Comparison of ENCODE assay signal across 11 cellular contexts in the genomic region with DNA sequence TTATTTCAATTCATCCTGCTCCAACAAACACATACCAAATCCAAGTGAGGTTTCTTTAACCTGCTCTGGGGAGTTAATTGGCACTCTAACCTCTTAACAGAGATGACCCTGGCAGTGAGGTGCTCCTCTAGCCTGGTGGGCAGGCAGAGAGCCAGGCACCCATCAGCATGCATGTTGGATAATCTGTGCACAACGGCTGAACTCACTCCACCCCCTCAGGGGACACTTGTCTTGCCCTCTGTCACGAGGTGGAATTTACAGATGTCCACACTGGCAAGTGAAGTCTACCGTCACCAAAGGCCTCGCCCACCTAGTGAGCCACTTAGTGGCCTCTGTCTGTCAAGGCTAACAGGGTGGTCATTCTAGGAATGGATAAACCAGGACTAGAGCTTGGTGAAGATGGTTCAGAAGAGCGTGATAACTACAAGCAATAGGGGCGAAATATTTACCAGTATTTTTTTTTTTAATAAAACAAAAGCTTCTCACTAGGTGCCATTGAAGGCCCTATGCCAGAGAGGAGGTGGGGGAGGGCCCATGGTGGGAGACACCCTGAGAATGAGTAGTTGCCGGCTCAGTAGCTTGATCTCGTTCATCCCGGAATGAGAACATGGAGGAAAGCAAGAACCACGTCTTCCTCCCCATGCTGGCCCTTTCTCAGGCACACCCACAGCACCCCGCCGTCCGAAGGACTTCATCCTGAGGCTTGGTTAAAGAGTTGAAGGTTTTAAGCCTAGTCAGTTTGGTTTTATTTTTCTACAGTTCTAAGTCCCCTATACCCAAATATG. TPM values are rescaled to one million over a fixed set of nuclear protein-coding genes. Genes with fewer than 3 reads are reported as not detected.
DNase-seq lines count a peak whose midpoint lies in the region; ATAC-seq and TF ChIP-seq lines count a peak whose summit lies in the region.
"Had no signal": no experiment of that assay in that cellular context is flagged by ENCODE, and none has a peak within 500 bp of the region (broad histone marks: within the 10 kb centered on the region; RNA-seq: fewer than 3 reads in every experiment).

No MANE protein-coding gene starts in this region.

- H3K4me3 ChIP-seq in smooth muscle cell: no peak overlapping the region
- H3K4me3 ChIP-seq: lung had no signal

- no peaks in the 10 kb centered on the region for H3K27me3 ChIP-seq in smooth muscle cell (ENCODE audit: low read depth)

- H3K4me2 ChIP-seq in smooth muscle cell: no peak overlapping the region

- H3K9ac ChIP-seq in smooth muscle cell (ENCODE audit: low read depth): no peak overlapping the region

- 95% methylated on average over 13 of the region's 13 CpGs for WGBS in smooth muscle cell (ENCODE audit: low lambda C conversion rate)

- no peaks in the 10 kb centered on the region for H3K9me3 Mint-ChIP-seq in activated CD4-positive, alpha-beta T cell treated with anti-CD3 and anti-CD28 coated beads for 36 hours (ENCODE audit: low read depth)
- H3K9me3 Mint-ChIP-seq in HFFc6: no peaks in the 10 kb centered on the region
- no peaks in the 10 kb centered on the region for H3K9me3 Mint-ChIP-seq in activated naive CD8-positive, alpha-beta T cell treated with anti-CD3 and anti-CD28 coated beads, Interleukin-2, amount 50 U/mL, for 24 hours
- H3K9me3 Mint-ChIP-seq in osteocyte (ENCODE audit: unreplicated experiment): no peaks in the 10 kb centered on the region

- peak; percentile 18 for DNase-seq in activated CD4-positive, alpha-beta T cell treated with anti-CD3 and anti-CD28 coated beads for 36 hours
- no peak for DNase-seq in activated CD4-positive, alpha-beta T cell treated with anti-CD3 and anti-CD28 coated beads for 1 hour
- DNase-seq in HFFc6 (no peak), osteocyte (ENCODE audit: extremely low spot score, unreplicated experiment) (no peak), amniotic stem cell (lab: John Stamatoyannopoulos, UW) (no peak), smooth muscle cell (lab: John Stamatoyannopoulos, UW; ENCODE audit: unreplicated experiment) (no peak)
- no peak for DNase-seq in activated naive CD8-positive, alpha-beta T cell treated with anti-CD3 and anti-CD28 coated beads, Interleukin-2, amount 50 U/mL, for 24 hours
- DNase-seq: Calu3, KG1 had no signal

- peaks cover 96% of the 10 kb centered on the region for H3K4me1 Mint-ChIP-seq in activated CD4-positive, alpha-beta T cell treated with anti-CD3 and anti-CD28 coated beads for 36 hours
- H3K4me1 Mint-ChIP-seq in HFFc6 (ENCODE audit: low read depth) (peaks cover 24% of the 10 kb centered on the region), osteocyte (ENCODE audit: unreplicated experiment) (peaks cover 18% of the 10 kb centered on the region)
- H3K4me1 Mint-ChIP-seq in activated naive CD8-positive, alpha-beta T cell treated with anti-CD3 and anti-CD28 coated beads, Interleukin-2, amount 50 U/mL, for 24 hours: peaks cover 90% of the 10 kb centered on the region

- no peaks in the 10 kb centered on the region for H3K79me2 ChIP-seq in smooth muscle cell (ENCODE audit: low read depth)

- H2AFZ ChIP-seq in smooth muscle cell (ENCODE audit: low read depth): no peak overlapping the region

- H3K27ac ChIP-seq in smooth muscle cell (ENCODE audit: low read depth): no peak overlapping the region

- ATAC-seq in activated CD4-positive, alpha-beta T cell treated with anti-CD3 and anti-CD28 coated beads for 36 hours: no peak
- ATAC-seq in activated naive CD8-positive, alpha-beta T cell treated with anti-CD3 and anti-CD28 coated beads, Interleukin-2, amount 50 U/mL, for 24 hours: no peak
- no peak for ATAC-seq in HG03571 (IDR thresholded peaks at IDR 0.05; ENCODE audit: unreplicated experiment)

- H3K36me3 ChIP-seq in smooth muscle cell (ENCODE audit: low read depth): no peaks in the 10 kb centered on the region

- intact Hi-C loops in activated CD4-positive, alpha-beta T cell treated with anti-CD3 and anti-CD28 coated beads for 36 hours (cut with DNase I, micrococcal nuclease): no loop called here

- POLR2A ChIA-PET in activated CD4-positive, alpha-beta T cell treated with anti-CD3 and anti-CD28 coated beads for 36 hours (lab: Charles Lee): no interaction called here

- H3K27me3 Mint-ChIP-seq in activated CD4-positive, alpha-beta T cell treated with anti-CD3 and anti-CD28 coated beads for 36 hours: no peaks in the 10 kb centered on the region
- peaks cover 11% of the 10 kb centered on the region for H3K27me3 Mint-ChIP-seq in HFFc6 (ENCODE audit: insufficient read depth)
- H3K27me3 Mint-ChIP-seq in activated naive CD8-positive, alpha-beta T cell treated with anti-CD3 and anti-CD28 coated beads, Interleukin-2, amount 50 U/mL, for 24 hours: no peaks in the 10 kb centered on the region
- H3K27me3 Mint-ChIP-seq in osteocyte (ENCODE audit: unreplicated experiment): no peaks in the 10 kb centered on the region

- H3K4me1 ChIP-seq in smooth muscle cell (ENCODE audit: low read depth): no peaks in the 10 kb centered on the region

- H3K4me3 Mint-ChIP-seq in activated CD4-positive, alpha-beta T cell treated with anti-CD3 and anti-CD28 coated beads for 36 hours: no peak overlapping the region
- no peak overlapping the region; the same call in 1 of the 2 replicates for H3K4me3 Mint-ChIP-seq in HFFc6
- no peak overlapping the region for H3K4me3 Mint-ChIP-seq in activated naive CD8-positive, alpha-beta T cell treated with anti-CD3 and anti-CD28 coated beads, Interleukin-2, amount 50 U/mL, for 24 hours
- no peak overlapping the region for H3K4me3 Mint-ChIP-seq in osteocyte (ENCODE audit: unreplicated experiment)

- TF ChIP-seq CTCF in HFFc6 (IDR thresholded peaks at IDR 0.05) (no peak), osteocyte (IDR thresholded peaks at IDR 0.05) (no peak), smooth muscle cell (IDR thresholded peaks at IDR 0.05; ENCODE audit: borderline replicate concordance, insufficient read depth, poor library complexity, severe bottlenecking) (no peak)

- CTCF ChIA-PET in activated CD4-positive, alpha-beta T cell treated with anti-CD3 and anti-CD28 coated beads for 36 hours (lab: Charles Lee): interaction anchor here (0.9 kb wide), 1 partner anchor 11 kb away, joined by 3 read pairs; no protein-coding TSS in a partner anchor

- H3K36me3 Mint-ChIP-seq in activated CD4-positive, alpha-beta T cell treated with anti-CD3 and anti-CD28 coated beads for 36 hours (ENCODE audit: low read depth): peaks cover 61% of the 10 kb centered on the region
- H3K36me3 Mint-ChIP-seq in HFFc6 (ENCODE audit: low read depth): peaks cover 53% of the 10 kb centered on the region
- H3K36me3 Mint-ChIP-seq in activated naive CD8-positive, alpha-beta T cell treated with anti-CD3 and anti-CD28 coated beads, Interleukin-2, amount 50 U/mL, for 24 hours (ENCODE audit: low read depth): peaks cover 45% of the 10 kb centered on the region
- H3K36me3 Mint-ChIP-seq in osteocyte (ENCODE audit: unreplicated experiment): peaks cover 57% of the 10 kb centered on the region

- no peaks in the 10 kb centered on the region for H3F3A ChIP-seq in smooth muscle cell (ENCODE audit: low read depth)

- H4K20me1 ChIP-seq in smooth muscle cell (ENCODE audit: low read depth): no peaks in the 10 kb centered on the region

- no peaks in the 10 kb centered on the region for H3K9me3 ChIP-seq in smooth muscle cell (replicated peaks; ENCODE audit: low read depth)

- peak overlapping the region; percentile 97 for H3K27ac Mint-ChIP-seq in activated CD4-positive, alpha-beta T cell treated with anti-CD3 and anti-CD28 coated beads for 36 hours
- peak overlapping the region; percentile 21; the same call in 1 of the 2 replicates for H3K27ac Mint-ChIP-seq in HFFc6
- H3K27ac Mint-ChIP-seq in activated naive CD8-positive, alpha-beta T cell treated with anti-CD3 and anti-CD28 coated beads, Interleukin-2, amount 50 U/mL, for 24 hours: peak overlapping the region; percentile 24
- H3K27ac Mint-ChIP-seq in osteocyte (ENCODE audit: unreplicated experiment): peak overlapping the region; percentile 69

RNA-seq across cellular contexts. Expression of a gene that starts 25.2 kb away (rescaled TPM):
- total RNA-seq in activated CD4-positive, alpha-beta T cell treated with anti-CD3 and anti-CD28 coated beads for 36 hours: 1 to 10 TPM; 8.3 to 9.9 TPM
- total RNA-seq in HFFc6 (2021; fragmentation: NEBNext Ultra II Directional; extraction: Animal tissue kit (Norgen Biotek cat#: 25700)): 1 to 10 TPM; 1.7 to 3.6 (median 2.3) TPM
- 0.81 and 1.3 TPM in 2 replicates for total RNA-seq in osteocyte
- total RNA-seq in smooth muscle cell: 0.18 and 0.49 TPM in 2 replicates
- polyA plus RNA-seq in smooth muscle cell: 0.26 and 1.4 TPM in 2 replicates

RNA-seq across cellular contexts. Expression of a gene that starts 56.0 kb away (rescaled TPM):
- total RNA-seq in activated CD4-positive, alpha-beta T cell treated with anti-CD3 and anti-CD28 coated beads for 36 hours: 10 to 100 TPM; 12.3 to 18.8 TPM
- total RNA-seq in HFFc6 (2021; fragmentation: NEBNext Ultra II Directional; extraction: Animal tissue kit (Norgen Biotek cat#: 25700)): 10 to 100 TPM; 15.8 to 19.2 (median 17.3) TPM
- 91.1 and 97.1 TPM in 2 replicates for total RNA-seq in osteocyte
- total RNA-seq in smooth muscle cell: 13.0 and 15.1 TPM in 2 replicates
- polyA plus RNA-seq in smooth muscle cell: 7.6 and 11.8 TPM in 2 replicates

Comparison
In these comparisons a context has a peak if more than half of its experiments do, and no peak if none do; other contexts are left out.
1. H3K27ac Mint-ChIP-seq: peak in every context shown above with its lines; median percentile 97 in activated CD4-positive, alpha-beta T cell treated with anti-CD3 and anti-CD28 coated beads for 36 hours; 69 in osteocyte; 24 in activated naive CD8-positive, alpha-beta T cell treated with anti-CD3 and anti-CD28 coated beads, Interleukin-2, amount 50 U/mL, for 24 hours; 21 in HFFc6.